ENCODE assay signal across 22 cellular contexts in genomic region chr22:31276426-31277167, GRCh38.
"Had no signal": no experiment of that assay in that cellular context is flagged by ENCODE, and none has a peak within 500 bp of the region (broad histone marks: within the 10 kb centered on the region; RNA-seq: fewer than 3 reads in every experiment).

No MANE protein-coding gene starts in this region.

- DNase-seq: amniotic stem cell; endodermal cell; esophagus squamous epithelium; gastrocnemius medialis; heart left ventricle; islet precursor cell; left cardiac atrium; mesenchymal stem cell; posterior cingulate gyrus; right lobe of liver; SHP77; small intestine; stimulated activated CD4-positive, alpha-beta T cell treated with anti-CD3 and anti-CD28 coated beads, Interleukin-2, amount 100 ng/mL, for 24 hours; SW 1271 had no signal

- ATAC-seq: activated naive CD4-positive, alpha-beta T cell treated with anti-CD3 and anti-CD28 coated beads, Interleukin-2, amount 50 U/mL, for 72 hours; gastrocnemius medialis; heart left ventricle; left cardiac atrium; mucosa of descending colon; right lobe of liver; stimulated activated effector memory CD8-positive, alpha-beta T cell treated with anti-CD3 and anti-CD28 coated beads, Interleukin-12 subunit alpha, Interleukin-12 subunit beta, amount 100 ng/mL, for 72 hours; WTC11 had no signal

- H3K4me3 Mint-ChIP-seq: endodermal cell; neural progenitor cell; stimulated activated effector memory CD8-positive, alpha-beta T cell treated with anti-CD3 and anti-CD28 coated beads, Interleukin-12 subunit alpha, Interleukin-12 subunit beta, amount 100 ng/mL, for 72 hours; WTC11 had no signal

- H3K27me3 Mint-ChIP-seq: type B pancreatic cell had no signal

- H3K9me3 ChIP-seq: breast epithelium, esophagus squamous epithelium, gastrocnemius medialis, heart left ventricle, mucosa of descending colon, right lobe of liver, thoracic aorta had no signal

- H3K27ac Mint-ChIP-seq: endodermal cell, neural progenitor cell, WTC11 had no signal

- H3K9me3 Mint-ChIP-seq: activated naive CD4-positive, alpha-beta T cell treated with anti-CD3 and anti-CD28 coated beads, Interleukin-2, amount 50 U/mL, for 72 hours; endodermal cell; neural progenitor cell; stimulated activated effector memory CD8-positive, alpha-beta T cell treated with anti-CD3 and anti-CD28 coated beads, Interleukin-12 subunit alpha, Interleukin-12 subunit beta, amount 100 ng/mL, for 72 hours; type B pancreatic cell; WTC11 had no signal
